ENCODE assay signal across 20 cellular contexts in genomic region chr3:100613721-100614390, GRCh38. TPM values are rescaled to one million over a fixed set of nuclear protein-coding genes. Genes with fewer than 3 reads are reported as not detected.
DNase-seq lines count a peak whose midpoint lies in the region; ATAC-seq and TF ChIP-seq lines count a peak whose summit lies in the region.
"Had no signal": no experiment of that assay in that cellular context is flagged by ENCODE, and none has a peak within 500 bp of the region (broad histone marks: within the 10 kb centered on the region; RNA-seq: fewer than 3 reads in every experiment).

No MANE protein-coding gene starts in this region.

- no peaks in the 10 kb centered on the region for H4K20me1 ChIP-seq in hepatocyte (ENCODE audit: insufficient read depth, poor library complexity, severe bottlenecking)

- no peak overlapping the region for H2AFZ ChIP-seq in hepatocyte

- H3K9me3 ChIP-seq in hepatocyte (ENCODE audit: low read depth), result no peaks in the 10 kb centered on the region
- H3K9me3 ChIP-seq: esophagus muscularis mucosa, psoas muscle had no signal

- TF ChIP-seq CTCF in hepatocyte (IDR thresholded peaks at IDR 0.05; ENCODE audit: poor library complexity) (no peak), nephron progenitor cell (IDR thresholded peaks at IDR 0.05) (no peak)

- no peaks in the 10 kb centered on the region for H3K4me1 ChIP-seq in hepatocyte (ENCODE audit: insufficient read depth)
- H3K4me1 ChIP-seq: esophagus muscularis mucosa, psoas muscle had no signal

- ATAC-seq in GM21447 (IDR thresholded peaks at IDR 0.05; ENCODE audit: unreplicated experiment) (peak; percentile 72), HG03196 (IDR thresholded peaks at IDR 0.05; ENCODE audit: unreplicated experiment) (peak; percentile 68), GM21619 (IDR thresholded peaks at IDR 0.05; ENCODE audit: unreplicated experiment) (no peak)
- ATAC-seq: HCT116, psoas muscle had no signal

- peaks cover 10% of the 10 kb centered on the region for H3K27me3 Mint-ChIP-seq in nephron progenitor cell (ENCODE audit: low read depth, poor library complexity)

- no peaks in the 10 kb centered on the region for H3K36me3 ChIP-seq in hepatocyte (replicated peaks; ENCODE audit: insufficient read depth, low read depth)
- H3K36me3 ChIP-seq: esophagus muscularis mucosa had no signal

- H3K27ac ChIP-seq in hepatocyte, result peak overlapping the region; percentile 48
- H3K27ac ChIP-seq: esophagus muscularis mucosa, psoas muscle had no signal

- 77% methylated on average over 4 of the region's 4 CpGs for WGBS in hepatocyte (ENCODE audit: low lambda C conversion rate, missing lambda C conversion rate)

- no peak overlapping the region for H3K4me3 ChIP-seq in hepatocyte
- H3K4me3 ChIP-seq: esophagus muscularis mucosa, psoas muscle had no signal

- H3K4me3 Mint-ChIP-seq in nephron progenitor cell, result no peak overlapping the region

- no peaks in the 10 kb centered on the region for H3K36me3 Mint-ChIP-seq in nephron progenitor cell (ENCODE audit: low read depth)

- no peak overlapping the region for H3K27ac Mint-ChIP-seq in nephron progenitor cell
- H3K27ac Mint-ChIP-seq: activated T-helper 2 cell treated with anti-CD3 and anti-CD28 coated beads, Interferon-gamma antibody, Interleukin-2, Interleukin-4, amounts not matched to agents 10 μg/mL and 5 μg/mL and 100 μg/mL, durations not matched to agents 14 hours and 24 hours and 36 hours had no signal

- no peaks in the 10 kb centered on the region for H3K9me2 ChIP-seq in hepatocyte (replicated peaks; ENCODE audit: insufficient read depth)

- peaks cover 19% of the 10 kb centered on the region for H3K79me2 ChIP-seq in hepatocyte

- H3K9me3 Mint-ChIP-seq in nephron progenitor cell, result peaks cover 8% of the 10 kb centered on the region

- no peaks in the 10 kb centered on the region for H3K27me3 ChIP-seq in hepatocyte
- H3K27me3 ChIP-seq: esophagus muscularis mucosa had no signal

- peak overlapping the region; percentile 64 for H3K4me2 ChIP-seq in hepatocyte

- peak; percentile 4 for DNase-seq in DMS53 treated with DMSO at 0.1 percent for 48 hours (lab: John Stamatoyannopoulos, UW; ENCODE audit: unreplicated experiment)
- no peak for DNase-seq in hepatocyte (ENCODE audit: low spot score)
- DNase-seq in cerebellar cortex (ENCODE audit: low spot score), result no peak
- DNase-seq in NCI-H1105 (lab: John Stamatoyannopoulos, UW), result no peak
- no peak for DNase-seq in nephron progenitor cell
- DNase-seq: activated CD4-positive, alpha-beta T cell treated with anti-CD3 and anti-CD28 coated beads, Interleukin-2, amount 50 U/mL, for 4 hours; DMS 273 treated with DMSO at 0.1 percent for 48 hours; head of caudate nucleus; NCI-H2029; NCI-H82; psoas muscle had no signal

- no peaks in the 10 kb centered on the region for H3K4me1 Mint-ChIP-seq in nephron progenitor cell

RNA-seq across cellular contexts. Expression of gene ADGRG7, which starts 4.5 kb away (rescaled TPM):
- 33.3 and 34.1 TPM in 2 replicates for total RNA-seq in hepatocyte
- 2.5 and 4.9 TPM in 2 replicates for polyA plus RNA-seq in hepatocyte
- total RNA-seq: activated T-helper 2 cell treated with anti-CD3 and anti-CD28 coated beads, Interferon-gamma antibody, Interleukin-2, Interleukin-4, amounts not matched to agents 10 μg/mL and 5 μg/mL and 100 μg/mL, durations not matched to agents 14 hours and 24 hours and 36 hours; esophagus muscularis mucosa; kidney epithelial cell; LHCN-M2; myocyte had no signal
